Comparison of ENCODE assay signal across 25 cellular contexts in the genomic region with DNA sequence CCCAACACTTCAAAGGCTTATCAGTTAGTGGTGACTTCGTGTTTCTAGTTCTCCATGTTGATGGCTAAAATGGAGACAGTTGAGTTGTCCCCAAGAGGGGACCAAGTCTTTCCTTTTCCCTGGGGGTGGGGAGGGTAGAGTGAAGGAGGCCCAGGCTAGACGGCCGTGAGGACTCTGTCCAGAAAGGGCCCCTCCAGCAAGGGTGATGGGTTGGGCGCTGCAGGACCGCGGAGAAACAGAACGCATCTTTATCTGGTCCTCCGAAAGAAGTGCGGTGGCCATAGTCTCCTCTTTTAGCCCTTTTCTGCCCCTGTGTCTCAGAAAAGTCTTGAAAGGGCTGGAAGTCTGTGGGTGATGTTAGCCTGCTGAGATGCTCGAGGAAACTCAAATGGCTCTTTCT.
"Had no signal": no experiment of that assay in that cellular context is flagged by ENCODE, and none has a peak within 500 bp of the region (broad histone marks: within the 10 kb centered on the region; RNA-seq: fewer than 3 reads in every experiment).

No MANE protein-coding gene starts in this region.

- ATAC-seq: foreskin keratinocyte; left lobe of liver; naive thymus-derived CD4-positive, alpha-beta T cell; pancreas; sciatic nerve; stimulated activated memory B cell treated with anti-CD40 and anti-IgM and Interleukin-4, amounts not matched to agents 10 μg/mL and 1 μg/mL and 100 μg/mL, for 72 hours; stimulated activated naive CD8-positive, alpha-beta T cell treated with anti-CD3 and anti-CD28 coated beads, Interleukin-15, Interleukin-2, amounts not matched to agents 100 U/mL and 50 U/mL, for 24 hours had no signal

- H3K4me1 ChIP-seq: foreskin keratinocyte had no signal

- H3K36me3 ChIP-seq: esophagus muscularis mucosa, pancreas, right atrium auricular region, tibial artery had no signal

- H3K4me1 Mint-ChIP-seq: central memory CD8-positive, alpha-beta T cell; naive thymus-derived CD4-positive, alpha-beta T cell; stimulated activated memory B cell treated with anti-CD40 and anti-IgM and Interleukin-4, amounts not matched to agents 10 μg/mL and 1 μg/mL and 100 μg/mL, for 72 hours had no signal

- H3K27ac ChIP-seq: coronary artery, esophagus muscularis mucosa, foreskin keratinocyte, pancreas, right atrium auricular region, testis, tibial artery had no signal

- DNase-seq: dermis blood vessel endothelial cell; effector memory CD4-positive, alpha-beta T cell; foreskin keratinocyte; head of caudate nucleus; mesenchymal stem cell; midbrain; naive thymus-derived CD4-positive, alpha-beta T cell; nephron progenitor cell; occipital lobe; stimulated activated CD4-positive, alpha-beta T cell treated with anti-CD3 and anti-CD28 coated beads, Interleukin-2, amount 100 ng/mL, for 24 hours; stimulated activated CD4-positive, alpha-beta T cell treated with anti-CD3 and anti-CD28 coated beads, Interleukin-4, amount 100 ng/mL, for 24 hours; stimulated activated naive CD8-positive, alpha-beta T cell treated with anti-CD3 and anti-CD28 coated beads, Interleukin-15, Interleukin-2, amounts not matched to agents 100 U/mL and 50 U/mL, for 24 hours; substantia nigra; testis; tibial artery had no signal

- H3K4me3 Mint-ChIP-seq: central memory CD8-positive, alpha-beta T cell; naive thymus-derived CD4-positive, alpha-beta T cell; stimulated activated memory B cell treated with anti-CD40 and anti-IgM and Interleukin-4, amounts not matched to agents 10 μg/mL and 1 μg/mL and 100 μg/mL, for 72 hours had no signal

- H3K27me3 ChIP-seq: esophagus muscularis mucosa, pancreas, right atrium auricular region, testis, tibial artery had no signal

- H3K9me3 ChIP-seq: esophagus muscularis mucosa, pancreas, right atrium auricular region, testis, tibial artery had no signal

- H3K9me3 Mint-ChIP-seq: central memory CD8-positive, alpha-beta T cell; nephron progenitor cell; stimulated activated memory B cell treated with anti-CD40 and anti-IgM and Interleukin-4, amounts not matched to agents 10 μg/mL and 1 μg/mL and 100 μg/mL, for 72 hours; type B pancreatic cell had no signal

- H3K27ac Mint-ChIP-seq: naive thymus-derived CD4-positive, alpha-beta T cell; progenitor cell of endocrine pancreas; stimulated activated memory B cell treated with anti-CD40 and anti-IgM and Interleukin-4, amounts not matched to agents 10 μg/mL and 1 μg/mL and 100 μg/mL, for 72 hours; type B pancreatic cell had no signal

- H3K36me3 Mint-ChIP-seq: naive thymus-derived CD4-positive, alpha-beta T cell; stimulated activated memory B cell treated with anti-CD40 and anti-IgM and Interleukin-4, amounts not matched to agents 10 μg/mL and 1 μg/mL and 100 μg/mL, for 72 hours had no signal

- H3K4me3 ChIP-seq: coronary artery, esophagus muscularis mucosa, pancreas, right atrium auricular region, testis, tibial artery had no signal
